ENCODE assay signal across 1 cellular context in the genomic region with DNA sequence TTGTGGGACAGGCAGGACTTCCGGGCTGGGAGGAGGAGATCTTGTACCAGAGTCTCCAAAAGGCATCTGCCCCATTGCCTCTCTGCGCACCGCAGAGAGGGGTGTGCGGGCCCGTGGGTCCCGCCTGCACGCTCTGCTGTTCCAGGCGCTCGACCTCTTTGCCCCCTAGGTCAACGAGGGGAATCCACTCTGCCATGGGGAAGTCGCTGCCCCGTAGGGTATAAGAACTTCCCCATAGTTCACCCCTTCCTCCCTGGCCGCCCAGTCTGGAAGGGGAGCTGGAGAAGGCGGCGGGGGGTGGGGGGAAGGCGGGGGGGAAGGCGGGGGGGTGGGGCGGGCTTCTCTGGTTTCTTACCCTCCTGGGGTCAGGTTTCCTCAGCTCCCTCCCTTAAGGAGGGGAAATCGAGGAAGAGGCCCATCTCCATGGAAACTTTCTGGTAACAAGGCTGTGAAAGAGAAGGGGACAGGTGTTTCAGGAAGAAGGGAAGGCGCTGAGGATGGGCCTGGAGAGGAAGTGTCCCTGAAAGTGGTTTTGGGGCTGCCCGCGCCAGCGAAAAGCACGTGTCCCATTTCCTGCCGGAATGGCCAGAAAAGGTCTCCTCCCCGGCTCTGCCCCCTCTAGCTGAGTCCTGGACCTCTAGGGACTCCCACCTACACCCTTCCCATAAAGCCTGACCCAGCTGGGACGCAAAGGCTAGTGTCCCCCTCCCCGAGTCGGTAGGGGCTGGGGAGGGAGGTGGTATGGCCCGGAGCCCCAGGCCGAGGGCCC.
TF ChIP-seq lines count a peak whose summit lies in the region.

No MANE protein-coding gene starts in this region.

TF ChIP-seq in GM23338, 12 proteins besides CTCF, POLR2A, EP300 and RAD21 (continued from another document):
- TF ChIP-seq, protein P1, sequence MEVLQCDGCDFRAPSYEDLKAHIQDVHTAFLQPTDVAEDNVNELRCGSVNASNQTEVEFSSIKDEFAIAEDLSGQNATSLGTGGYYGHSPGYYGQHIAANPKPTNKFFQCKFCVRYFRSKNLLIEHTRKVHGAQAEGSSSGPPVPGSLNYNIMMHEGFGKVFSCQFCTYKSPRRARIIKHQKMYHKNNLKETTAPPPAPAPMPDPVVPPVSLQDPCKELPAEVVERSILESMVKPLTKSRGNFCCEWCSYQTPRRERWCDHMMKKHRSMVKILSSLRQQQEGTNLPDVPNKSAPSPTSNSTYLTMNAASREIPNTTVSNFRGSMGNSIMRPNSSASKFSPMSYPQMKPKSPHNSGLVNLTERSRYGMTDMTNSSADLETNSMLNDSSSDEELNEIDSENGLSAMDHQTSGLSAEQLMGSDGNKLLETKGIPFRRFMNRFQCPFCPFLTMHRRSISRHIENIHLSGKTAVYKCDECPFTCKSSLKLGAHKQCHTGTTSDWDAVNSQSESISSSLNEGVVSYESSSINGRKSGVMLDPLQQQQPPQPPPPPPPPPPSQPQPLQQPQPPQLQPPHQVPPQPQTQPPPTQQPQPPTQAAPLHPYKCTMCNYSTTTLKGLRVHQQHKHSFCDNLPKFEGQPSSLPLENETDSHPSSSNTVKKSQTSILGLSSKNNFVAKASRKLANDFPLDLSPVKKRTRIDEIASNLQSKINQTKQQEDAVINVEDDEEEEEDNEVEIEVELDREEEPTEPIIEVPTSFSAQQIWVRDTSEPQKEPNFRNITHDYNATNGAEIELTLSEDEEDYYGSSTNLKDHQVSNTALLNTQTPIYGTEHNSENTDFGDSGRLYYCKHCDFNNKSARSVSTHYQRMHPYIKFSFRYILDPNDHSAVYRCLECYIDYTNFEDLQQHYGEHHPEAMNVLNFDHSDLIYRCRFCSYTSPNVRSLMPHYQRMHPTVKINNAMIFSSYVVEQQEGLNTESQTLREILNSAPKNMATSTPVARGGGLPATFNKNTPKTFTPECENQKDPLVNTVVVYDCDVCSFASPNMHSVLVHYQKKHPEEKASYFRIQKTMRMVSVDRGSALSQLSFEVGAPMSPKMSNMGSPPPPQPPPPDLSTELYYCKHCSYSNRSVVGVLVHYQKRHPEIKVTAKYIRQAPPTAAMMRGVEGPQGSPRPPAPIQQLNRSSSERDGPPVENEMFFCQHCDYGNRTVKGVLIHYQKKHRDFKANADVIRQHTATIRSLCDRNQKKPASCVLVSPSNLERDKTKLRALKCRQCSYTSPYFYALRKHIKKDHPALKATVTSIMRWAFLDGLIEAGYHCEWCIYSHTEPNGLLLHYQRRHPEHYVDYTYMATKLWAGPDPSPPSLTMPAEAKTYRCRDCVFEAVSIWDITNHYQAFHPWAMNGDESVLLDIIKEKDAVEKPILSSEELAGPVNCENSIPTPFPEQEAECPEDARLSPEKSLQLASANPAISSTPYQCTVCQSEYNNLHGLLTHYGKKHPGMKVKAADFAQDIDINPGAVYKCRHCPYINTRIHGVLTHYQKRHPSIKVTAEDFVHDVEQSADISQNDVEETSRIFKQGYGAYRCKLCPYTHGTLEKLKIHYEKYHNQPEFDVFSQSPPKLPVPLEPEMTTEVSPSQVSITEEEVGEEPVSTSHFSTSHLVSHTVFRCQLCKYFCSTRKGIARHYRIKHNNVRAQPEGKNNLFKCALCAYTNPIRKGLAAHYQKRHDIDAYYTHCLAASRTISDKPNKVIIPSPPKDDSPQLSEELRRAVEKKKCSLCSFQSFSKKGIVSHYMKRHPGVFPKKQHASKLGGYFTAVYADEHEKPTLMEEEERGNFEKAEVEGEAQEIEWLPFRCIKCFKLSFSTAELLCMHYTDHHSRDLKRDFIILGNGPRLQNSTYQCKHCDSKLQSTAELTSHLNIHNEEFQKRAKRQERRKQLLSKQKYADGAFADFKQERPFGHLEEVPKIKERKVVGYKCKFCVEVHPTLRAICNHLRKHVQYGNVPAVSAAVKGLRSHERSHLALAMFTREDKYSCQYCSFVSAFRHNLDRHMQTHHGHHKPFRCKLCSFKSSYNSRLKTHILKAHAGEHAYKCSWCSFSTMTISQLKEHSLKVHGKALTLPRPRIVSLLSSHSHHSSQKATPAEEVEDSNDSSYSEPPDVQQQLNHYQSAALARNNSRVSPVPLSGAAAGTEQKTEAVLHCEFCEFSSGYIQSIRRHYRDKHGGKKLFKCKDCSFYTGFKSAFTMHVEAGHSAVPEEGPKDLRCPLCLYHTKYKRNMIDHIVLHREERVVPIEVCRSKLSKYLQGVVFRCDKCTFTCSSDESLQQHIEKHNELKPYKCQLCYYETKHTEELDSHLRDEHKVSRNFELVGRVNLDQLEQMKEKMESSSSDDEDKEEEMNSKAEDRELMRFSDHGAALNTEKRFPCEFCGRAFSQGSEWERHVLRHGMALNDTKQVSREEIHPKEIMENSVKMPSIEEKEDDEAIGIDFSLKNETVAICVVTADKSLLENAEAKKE (CRISPR knock-in tag; IDR thresholded peaks at IDR 0.05), result no peak
- no peak for TF ChIP-seq ZNF331 (CRISPR knock-in tag; IDR thresholded peaks at IDR 0.05; ENCODE audit: low read depth)
